1 cellular context compared by ENCODE assay signal in genomic region chr10:94362360-94363250, GRCh38.
A peak's percentile ranks its signal among the peaks of the same experiment; 100 is the strongest.
TF ChIP-seq lines count a peak whose summit lies in the region.

NOC3L (minus strand) TSS chr10:94362939; CDS start chr10:94362838, 101 bp downstream.

TF ChIP-seq in HepG2, 621 proteins besides CTCF, POLR2A, EP300 and RAD21 (continued from another document and continues in another):
- TF ChIP-seq SP5 (CRISPR knock-in tag; IDR thresholded peaks at IDR 0.05; ENCODE audit: borderline replicate concordance, low read depth) = peak; percentile 62; the same call in 1 of the 2 replicates
- no peak for TF ChIP-seq ARID3A (IDR thresholded peaks at IDR 0.05; ENCODE audit: low read depth, low read length)
- peak; percentile 96 for TF ChIP-seq ZGPAT (CRISPR knock-in tag; IDR thresholded peaks at IDR 0.05)
- no peak for TF ChIP-seq SKI (IDR thresholded peaks at IDR 0.05; ENCODE audit: partially characterized antibody)
- 0 out of 2 replicates have a peak, but pooled peaks have one; percentile 28 for TF ChIP-seq PAWR (CRISPR knock-in tag; IDR thresholded peaks at IDR 0.05; ENCODE audit: borderline replicate concordance)
- peak; percentile 8; the same call in 1 of the 2 replicates for TF ChIP-seq PBX2 (CRISPR knock-in tag; IDR thresholded peaks at IDR 0.05)
- peak; percentile 89 for TF ChIP-seq ZC3H13 (CRISPR knock-in tag; IDR thresholded peaks at IDR 0.05)
- peak; percentile 97 for TF ChIP-seq HES4 (CRISPR knock-in tag; IDR thresholded peaks at IDR 0.05; ENCODE audit: borderline replicate concordance)
- TF ChIP-seq DPF2 (CRISPR knock-in tag; IDR thresholded peaks at IDR 0.05; ENCODE audit: borderline replicate concordance, low read depth) = no peak
- peak; percentile 68; the same call in 1 of the 2 replicates for TF ChIP-seq SKIL (CRISPR knock-in tag; IDR thresholded peaks at IDR 0.05; ENCODE audit: borderline replicate concordance)
- TF ChIP-seq ZSCAN22 (CRISPR knock-in tag; IDR thresholded peaks at IDR 0.05) = peak; percentile 68; the same call in 1 of the 2 replicates
- peak; percentile 94 for TF ChIP-seq CBX1 (IDR thresholded peaks at IDR 0.05; ENCODE audit: low read depth)
- TF ChIP-seq ZNF614 (CRISPR knock-in tag; IDR thresholded peaks at IDR 0.05; ENCODE audit: borderline replicate concordance) = peak; percentile 84
- TF ChIP-seq FOSL2 (CRISPR knock-in tag; IDR thresholded peaks at IDR 0.05) = peak; percentile 69
- TF ChIP-seq GPN1 (CRISPR knock-in tag; IDR thresholded peaks at IDR 0.05; ENCODE audit: borderline replicate concordance) = 0 out of 2 replicates have a peak, but pooled peaks have one; percentile 67
- peak; percentile 76 for TF ChIP-seq ZNF281 (CRISPR knock-in tag; IDR thresholded peaks at IDR 0.05; ENCODE audit: borderline replicate concordance)
- peak; percentile 68; the same call in 1 of the 2 replicates for TF ChIP-seq HMG20B (CRISPR knock-in tag; conservative IDR thresholded peaks at IDR 0.05)
- no peak for TF ChIP-seq ZNF234 (CRISPR knock-in tag; conservative IDR thresholded peaks at IDR 0.05)
- no peak for TF ChIP-seq SCMH1 (CRISPR knock-in tag; IDR thresholded peaks at IDR 0.05; ENCODE audit: borderline replicate concordance)
- TF ChIP-seq MAFG (CRISPR knock-in tag; IDR thresholded peaks at IDR 0.05) = no peak
- TF ChIP-seq AGO2 (optimal IDR thresholded peaks at IDR 0.05; ENCODE audit: low read depth, low read length) = no peak
- TF ChIP-seq TOPORS (CRISPR knock-in tag; IDR thresholded peaks at IDR 0.05) = peak; percentile 92
- 0 out of 2 replicates have a peak, but pooled peaks have one; percentile 58 for TF ChIP-seq ZNF318 (CRISPR knock-in tag; IDR thresholded peaks at IDR 0.05)
- TF ChIP-seq SALL2 (CRISPR knock-in tag; IDR thresholded peaks at IDR 0.05) = peak; percentile 98
- TF ChIP-seq ZNF362 (CRISPR knock-in tag; IDR thresholded peaks at IDR 0.05; ENCODE audit: borderline replicate concordance) = peak; percentile 59; the same call in 1 of the 2 replicates
- peak; percentile 94 for TF ChIP-seq ZNF446 (CRISPR knock-in tag; IDR thresholded peaks at IDR 0.05)
- TF ChIP-seq NCOA2 (CRISPR knock-in tag; IDR thresholded peaks at IDR 0.05) = peak; percentile 69
- no peak for TF ChIP-seq LCORL (IDR thresholded peaks at IDR 0.05)
- peak; percentile 85 for TF ChIP-seq LCORL (CRISPR knock-in tag; IDR thresholded peaks at IDR 0.05)
- peak; percentile 86 for TF ChIP-seq ZNF691 (CRISPR knock-in tag; IDR thresholded peaks at IDR 0.05; ENCODE audit: borderline replicate concordance, low read depth)
- peak; percentile 86; the same call in 1 of the 2 replicates for TF ChIP-seq ZNF276 (CRISPR knock-in tag; IDR thresholded peaks at IDR 0.05; ENCODE audit: low read depth)
- no peak for TF ChIP-seq SSRP1 (CRISPR knock-in tag; IDR thresholded peaks at IDR 0.05)
- peak; percentile 59; the same call in 1 of the 2 replicates for TF ChIP-seq MIER2 (CRISPR knock-in tag; IDR thresholded peaks at IDR 0.05)
- TF ChIP-seq KDM6A (CRISPR knock-in tag; IDR thresholded peaks at IDR 0.05; ENCODE audit: low read depth) = no peak
- TF ChIP-seq ZBTB38 (CRISPR knock-in tag; IDR thresholded peaks at IDR 0.05) = peak; percentile 92
- no peak for TF ChIP-seq SRSF4 (IDR thresholded peaks at IDR 0.05; ENCODE audit: low read depth, low read length, poor library complexity, severe bottlenecking)
- peak; percentile 98 for TF ChIP-seq ZNF430 (CRISPR knock-in tag; IDR thresholded peaks at IDR 0.05)
- TF ChIP-seq TMF1 (CRISPR knock-in tag; IDR thresholded peaks at IDR 0.05; ENCODE audit: low read depth) = peak; percentile 95
- peak; percentile 70 for TF ChIP-seq HNF4A (CRISPR knock-in tag; IDR thresholded peaks at IDR 0.05)
